Comparison of ENCODE assay signal across 15 cellular contexts in genomic region chr10:85650791-85651506, GRCh38.
"Had no signal": no experiment of that assay in that cellular context is flagged by ENCODE, and none has a peak within 500 bp of the region (broad histone marks: within the 10 kb centered on the region; RNA-seq: fewer than 3 reads in every experiment).

No MANE protein-coding gene starts in this region.

- H3K9me3 ChIP-seq: adrenal gland, heart left ventricle, mucosa of descending colon, psoas muscle, upper lobe of left lung had no signal

- H3K9me3 Mint-ChIP-seq: activated naive CD4-positive, alpha-beta T cell treated with anti-CD3 and anti-CD28 coated beads, Interleukin-2, amount 50 U/mL, for 72 hours; dendritic cell treated with granulocyte-macrophage colony-stimulating factor and Interleukin-4, amounts not matched to agents 40 ng/mL and 50 ng/mL, for 4 days; stimulated activated naive CD8-positive, alpha-beta T cell treated with anti-CD3 and anti-CD28 coated beads, Interleukin-15, Interleukin-2, amounts not matched to agents 100 ng/mL and 50 ng/mL, for 24 hours had no signal

- H3K36me3 Mint-ChIP-seq: activated naive CD4-positive, alpha-beta T cell treated with anti-CD3 and anti-CD28 coated beads, Interleukin-2, amount 50 U/mL, for 72 hours had no signal

- DNase-seq: activated CD4-positive, alpha-beta T cell treated with anti-CD3 and anti-CD28 coated beads, Interleukin-2, amount 50 U/mL, for 4 hours; activated gamma-delta T cell treated with Interleukin-2 at 50 U/mL for 16 hours; effector memory CD4-positive, alpha-beta T cell; foreskin fibroblast; mucosa of descending colon; naive thymus-derived CD4-positive, alpha-beta T cell; SW 1271; upper lobe of left lung had no signal

- H3K27me3 Mint-ChIP-seq: dendritic cell treated with granulocyte-macrophage colony-stimulating factor and Interleukin-4, amounts not matched to agents 40 ng/mL and 50 ng/mL, for 4 days; stimulated activated naive CD8-positive, alpha-beta T cell treated with anti-CD3 and anti-CD28 coated beads, Interleukin-15, Interleukin-2, amounts not matched to agents 100 ng/mL and 50 ng/mL, for 24 hours had no signal

- H3K4me3 ChIP-seq: adrenal gland, heart left ventricle, mucosa of descending colon, psoas muscle, upper lobe of left lung had no signal

- H3K27me3 ChIP-seq: adrenal gland, heart left ventricle, upper lobe of left lung had no signal

- H3K4me3 Mint-ChIP-seq: dendritic cell treated with granulocyte-macrophage colony-stimulating factor and Interleukin-4, amounts not matched to agents 40 ng/mL and 50 ng/mL, for 4 days; naive thymus-derived CD4-positive, alpha-beta T cell; stimulated activated naive CD8-positive, alpha-beta T cell treated with anti-CD3 and anti-CD28 coated beads, Interleukin-15, Interleukin-2, amounts not matched to agents 100 ng/mL and 50 ng/mL, for 24 hours had no signal

- H3K27ac Mint-ChIP-seq: activated naive CD4-positive, alpha-beta T cell treated with anti-CD3 and anti-CD28 coated beads, Interleukin-2, amount 50 U/mL, for 72 hours; dendritic cell treated with granulocyte-macrophage colony-stimulating factor and Interleukin-4, amounts not matched to agents 40 ng/mL and 50 ng/mL, for 4 days; naive thymus-derived CD4-positive, alpha-beta T cell; stimulated activated naive CD8-positive, alpha-beta T cell treated with anti-CD3 and anti-CD28 coated beads, Interleukin-15, Interleukin-2, amounts not matched to agents 100 ng/mL and 50 ng/mL, for 24 hours had no signal

- ATAC-seq: activated naive CD4-positive, alpha-beta T cell treated with anti-CD3 and anti-CD28 coated beads, Interleukin-2, amount 50 U/mL, for 72 hours; mucosa of descending colon; naive thymus-derived CD4-positive, alpha-beta T cell; psoas muscle; right cardiac atrium had no signal

- H3K4me1 ChIP-seq: adrenal gland, heart left ventricle, psoas muscle, upper lobe of left lung had no signal

- H3K36me3 ChIP-seq: adrenal gland, heart left ventricle, upper lobe of left lung had no signal

- H3K27ac ChIP-seq: adrenal gland, heart left ventricle, psoas muscle had no signal
